In genomic region chr9:18009902-18010301, GRCh38 we compare ENCODE assay signal across 18 cellular contexts.
A peak's percentile ranks its signal among the peaks of the same experiment; 100 is the strongest.
DNase-seq lines count a peak whose midpoint lies in the region; ATAC-seq, FAIRE-seq and TF ChIP-seq lines count a peak whose summit lies in the region.
"Had no signal": no experiment of that assay in that cellular context is flagged by ENCODE, and none has a peak within 500 bp of the region (broad histone marks: within the 10 kb centered on the region; RNA-seq: fewer than 3 reads in every experiment).

No MANE protein-coding gene starts in this region.

- DNase-seq in GM12878 (ENCODE audit: low read depth, low spot score) (no peak), adrenal gland (no peak), NCI-H2081 (lab: John Stamatoyannopoulos, UW) (no peak)
- DNase-seq in stimulated activated CD8-positive, alpha-beta memory T cell treated with anti-CD3 and anti-CD28 coated beads, Interleukin-4, amount 100 ng/mL, for 48 hours: no peak
- DNase-seq in CD4-positive, alpha-beta T cell: no peak
- DNase-seq: C1 segment of cervical spinal cord; Caco-2; CD8-positive, alpha-beta T cell; DMS153; DND-41; H9 had no signal

- no peaks in the 10 kb centered on the region for H3K79me2 ChIP-seq in KMS-11 (ENCODE audit: insufficient read depth, low read depth)
- H3K79me2 ChIP-seq in GM12878 (ENCODE audit: control insufficient read depth, insufficient read depth, low read length): no peaks in the 10 kb centered on the region

- no peaks in the 10 kb centered on the region for H4K20me1 ChIP-seq in KMS-11 (ENCODE audit: insufficient read depth)
- no peaks in the 10 kb centered on the region for H4K20me1 ChIP-seq in GM12878 (ENCODE audit: control insufficient read depth, insufficient read depth)

- H3K9ac ChIP-seq in KMS-11: no peak overlapping the region
- no peak overlapping the region for H3K9ac ChIP-seq in GM12878 (ENCODE audit: control insufficient read depth, insufficient read depth, low read length)

- peak; percentile 75 for ATAC-seq in GM19463 (IDR thresholded peaks at IDR 0.05; ENCODE audit: unreplicated experiment)
- peak; percentile 59 for ATAC-seq in HG02759 (IDR thresholded peaks at IDR 0.05; ENCODE audit: unreplicated experiment)
- peak; percentile 44 for ATAC-seq in GM12878
- no peak for ATAC-seq in CD4-positive, alpha-beta T cell (ENCODE audit: poor library complexity)
- ATAC-seq: CD8-positive, alpha-beta T cell; GM23338; HCT116 had no signal

- H3K27ac ChIP-seq in KMS-11: no peak overlapping the region; the same call in 1 of the 2 replicates
- no peak overlapping the region for H3K27ac ChIP-seq in GM12878 (ENCODE audit: control insufficient read depth, insufficient read depth)
- H3K27ac ChIP-seq in adrenal gland: no peak overlapping the region
- H3K27ac ChIP-seq in CD4-positive, alpha-beta T cell (ENCODE audit: low read depth, low read length): no peak overlapping the region

- peaks cover 24% of the 10 kb centered on the region for H3K4me1 ChIP-seq in KMS-11 (ENCODE audit: low read depth, poor library complexity, severe bottlenecking)
- no peaks in the 10 kb centered on the region for H3K4me1 ChIP-seq in GM12878 (ENCODE audit: control insufficient read depth, insufficient read depth, low read length)
- no peaks in the 10 kb centered on the region for H3K4me1 ChIP-seq in adrenal gland (replicated peaks in 1 of 2)
- H3K4me1 ChIP-seq: Caco-2 had no signal

- H3K4me3 ChIP-seq in KMS-11 (IDR thresholded peaks at IDR 0.05; ENCODE audit: insufficient read depth, low read depth, low read length): no peak overlapping the region
- no peak overlapping the region for H3K4me3 ChIP-seq in GM12878
- no peak overlapping the region for H3K4me3 ChIP-seq in adrenal gland
- H3K4me3 ChIP-seq: GM23338 had no signal

- H3K9me3 ChIP-seq in GM12878 (replicated peaks; ENCODE audit: control insufficient read depth, insufficient read depth, low read length) (no peaks in the 10 kb centered on the region), adrenal gland (replicated peaks in 1 of 3) (no peaks in the 10 kb centered on the region)
- H3K9me3 ChIP-seq in CD4-positive, alpha-beta T cell (ENCODE audit: control insufficient read depth, low read length): no peaks in the 10 kb centered on the region
- H3K9me3 ChIP-seq: Caco-2 had no signal

- H3K36me3 ChIP-seq in KMS-11 (ENCODE audit: insufficient read depth) (no peaks in the 10 kb centered on the region), GM12878 (ENCODE audit: control insufficient read depth in 2 of 2, insufficient read depth in 2 of 2, low read length in 1 of 2) (no peaks in the 10 kb centered on the region), adrenal gland (replicated peaks in 1 of 2) (no peaks in the 10 kb centered on the region)

- in situ Hi-C loops in GM12878 (cut with MboI): no loop called here

- H3K4me2 ChIP-seq in KMS-11: peak overlapping the region; percentile 35
- no peak overlapping the region for H3K4me2 ChIP-seq in GM12878 (ENCODE audit: control insufficient read depth, insufficient read depth)
- H3K4me2 ChIP-seq: GM23338 had no signal

- no peak for TF ChIP-seq POLR2A in GM12878 (IDR thresholded peaks at IDR 0.05; ENCODE audit: low read depth, low read length)
- TF ChIP-seq POLR2A in adrenal gland (IDR thresholded peaks at IDR 0.05): no peak

- H3K27me3 ChIP-seq in KMS-11 (ENCODE audit: insufficient read depth, low read depth) (no peaks in the 10 kb centered on the region), GM12878 (replicated peaks in 1 of 2; ENCODE audit: control insufficient read depth in 2 of 2, insufficient read depth in 2 of 2, low read length in 1 of 2) (no peaks in the 10 kb centered on the region), adrenal gland (no peaks in the 10 kb centered on the region)
- no peaks in the 10 kb centered on the region for H3K27me3 ChIP-seq in CD4-positive, alpha-beta T cell (ENCODE audit: control insufficient read depth, insufficient read depth, low read length)

- H3K36me3 Mint-ChIP-seq in CD4-positive, alpha-beta T cell (ENCODE audit: low read depth): no peaks in the 10 kb centered on the region
- H3K36me3 Mint-ChIP-seq: CD8-positive, alpha-beta T cell had no signal

- RAD21 ChIA-PET in GM12878 (lab: Charles Lee; ENCODE audit: unreplicated experiment): no interaction called here

- FAIRE-seq in GM12878 (lab: Jason Lieb, UNC): no peak
- FAIRE-seq: G401.6, GM18507 had no signal

- POLR2A ChIA-PET in GM12878 (lab: Charles Lee): no interaction called here
- POLR2A ChIA-PET in CD4-positive, alpha-beta T cell (lab: Charles Lee): no interaction called here

- no peaks in the 10 kb centered on the region for H3K4me1 Mint-ChIP-seq in CD4-positive, alpha-beta T cell (ENCODE audit: low read depth)
- H3K4me1 Mint-ChIP-seq: GM23338, H9 had no signal

- no peak for TF ChIP-seq EP300 in GM12878 (IDR thresholded peaks at IDR 0.05; ENCODE audit: borderline replicate concordance in 1 of 2, control insufficient read depth in 1 of 2, low read depth in 2 of 2, low read length in 2 of 2)

- H3K27ac Mint-ChIP-seq in CD4-positive, alpha-beta T cell: no peak overlapping the region
- H3K27ac Mint-ChIP-seq: CD8-positive, alpha-beta T cell; GM23338; H9 had no signal

- H2AFZ ChIP-seq in KMS-11 (ENCODE audit: low read depth) (no peak overlapping the region), GM12878 (ENCODE audit: control insufficient read depth, low read depth, low read length) (no peak overlapping the region)
- H2AFZ ChIP-seq: GM23338 had no signal

- no peak overlapping the region for H3K4me3 Mint-ChIP-seq in CD4-positive, alpha-beta T cell
- H3K4me3 Mint-ChIP-seq: CD8-positive, alpha-beta T cell; GM23338; H9 had no signal

- H3K27me3 Mint-ChIP-seq in CD4-positive, alpha-beta T cell: no peaks in the 10 kb centered on the region

- CTCF ChIA-PET in GM12878 (lab: Yijun Ruan, JAX): no interaction called here
- CTCF ChIA-PET in CD4-positive, alpha-beta T cell (lab: Charles Lee): no interaction called here

- intact Hi-C loops in GM12878 (cut with micrococcal nuclease; ENCODE audit: unreplicated experiment) (no loop called here), adrenal gland (cut with DNase I) (no loop called here)
- intact Hi-C loops in CD4-positive, alpha-beta T cell (cut with DNase I, micrococcal nuclease): no loop called here

- WGBS in GM12878 (ENCODE audit: insufficient coverage, insufficient replicate concordance, low lambda C conversion rate, missing lambda C conversion rate): 0% methylated on average over 3 of the region's 3 CpGs
- WGBS in adrenal gland, 4 donors: 64 to 72% (median 69%) methylated on average over 3 of the region's 3 CpGs

- SMC1A ChIA-PET in GM12878 (lab: Charles Lee; ENCODE audit: uncharacterized antibody, unreplicated experiment): no interaction called here

- TF ChIP-seq CTCF in KMS-11 (conservative IDR thresholded peaks at IDR 0.05; ENCODE audit: low read depth, low read length) (no peak), GM12878 (IDR thresholded peaks at IDR 0.05 in 2 of 3, conservative IDR thresholded peaks at IDR 0.05 in 1 of 3; ENCODE audit: control insufficient read depth in 2 of 3, extremely low read depth in 1 of 3, insufficient read depth in 1 of 3, low read depth in 3 of 3, low read length in 3 of 3) (no peak), adrenal gland (IDR thresholded peaks at IDR 0.05) (no peak)
- TF ChIP-seq CTCF in CD4-positive, alpha-beta T cell (IDR thresholded peaks at IDR 0.05): no peak

- no peaks in the 10 kb centered on the region for H3K9me3 Mint-ChIP-seq in CD4-positive, alpha-beta T cell
- H3K9me3 Mint-ChIP-seq: GM23338, H9 had no signal

- TF ChIP-seq RAD21 in GM12878 (IDR thresholded peaks at IDR 0.05; ENCODE audit: insufficient read depth, low read depth, low read length): no peak

- BruUV-seq in GM12878 (replicated peaks; lab: Mats Ljungman, UMichigan): no TSS peak

TF ChIP-seq in GM12878, 131 proteins besides CTCF, POLR2A, EP300 and RAD21 (continues in another document):
- TF ChIP-seq ETV6 (conservative IDR thresholded peaks at IDR 0.05 in 1 of 2, IDR thresholded peaks at IDR 0.05 in 1 of 2; ENCODE audit: borderline replicate concordance in 1 of 2, low read depth in 1 of 2) (no peak), CBX5 (IDR thresholded peaks at IDR 0.05; ENCODE audit: low read depth) (no peak), BRCA1 (IDR thresholded peaks at IDR 0.05; ENCODE audit: low read depth, low read length) (no peak), KLF5 (IDR thresholded peaks at IDR 0.05; ENCODE audit: partially characterized antibody) (no peak), ELK1 (IDR thresholded peaks at IDR 0.05; ENCODE audit: low read depth, low read length) (no peak), NFXL1 (IDR thresholded peaks at IDR 0.05; ENCODE audit: borderline replicate concordance) (no peak)
